ENCODE assay signal across 21 cellular contexts in genomic region chr7:112707655-112708054, GRCh38.
A peak's percentile ranks its signal among the peaks of the same experiment; 100 is the strongest.
DNase-seq lines count a peak whose midpoint lies in the region; ATAC-seq, FAIRE-seq and TF ChIP-seq lines count a peak whose summit lies in the region.
"Had no signal": no experiment of that assay in that cellular context is flagged by ENCODE, and none has a peak within 500 bp of the region (broad histone marks: within the 10 kb centered on the region; RNA-seq: fewer than 3 reads in every experiment).

No MANE protein-coding gene starts in this region.

- ATAC-seq in GM21360 (IDR thresholded peaks at IDR 0.05; ENCODE audit: unreplicated experiment), result peak; percentile 76
- ATAC-seq in HG03432 (IDR thresholded peaks at IDR 0.05; ENCODE audit: unreplicated experiment), result peak; percentile 70
- no peak for ATAC-seq in HG02981 (IDR thresholded peaks at IDR 0.05; ENCODE audit: unreplicated experiment)
- ATAC-seq in HG03521 (IDR thresholded peaks at IDR 0.05; ENCODE audit: unreplicated experiment), result no peak
- ATAC-seq: activated CD8-positive, alpha-beta T cell treated with anti-CD3 and anti-CD28 coated beads for 36 hours; activated T-cell treated with anti-CD3 and anti-CD28 coated beads, Interleukin-2, amount 50 U/mL, for 4 hours; naive thymus-derived CD8-positive, alpha-beta T cell; stimulated activated naive CD8-positive, alpha-beta T cell treated with anti-CD3 and anti-CD28 coated beads, Interleukin-15, amount 100 ng/mL, for 72 hours; T-helper 17 cell had no signal

- no peak for FAIRE-seq in D721Med (lab: Jason Lieb, UNC)
- FAIRE-seq: K562, keratinocyte had no signal

- DNase-seq in DMS79 (lab: John Stamatoyannopoulos, UW) (peak; percentile 30), NCI-H774 (lab: John Stamatoyannopoulos, UW) (peak; percentile 5), D721Med (ENCODE audit: insufficient read length, low spot score) (no peak)
- no peak for DNase-seq in stimulated activated CD4-positive, alpha-beta T cell treated with anti-CD3 and anti-CD28 coated beads, Interleukin-4, amount 100 ng/mL, for 1 hour
- DNase-seq: activated CD8-positive, alpha-beta T cell treated with anti-CD3 and anti-CD28 coated beads for 36 hours; activated naive CD8-positive, alpha-beta T cell treated with anti-CD3 and anti-CD28 coated beads for 36 hours; activated T-cell treated with anti-CD3 and anti-CD28 coated beads, Interleukin-2, amount 50 U/mL, for 4 hours; HFFc6; hippocampal formation; MV-4-11; naive thymus-derived CD8-positive, alpha-beta T cell; NCI-H2227 treated with DMSO at 0.1 percent for 48 hours; sigmoid colon; stimulated activated naive CD8-positive, alpha-beta T cell treated with anti-CD3 and anti-CD28 coated beads, Interleukin-15, amount 100 ng/mL, for 72 hours; T-helper 17 cell had no signal

- no peak for TF ChIP-seq CTCF in D721Med (IDR thresholded peaks at IDR 0.05; ENCODE audit: insufficient read depth, missing control alignments)

Comparison
In these comparisons a context has a peak if more than half of its experiments do, and no peak if none do; other contexts are left out.
1. DNase-seq: peak in DMS79 (single experiment) and NCI-H774 (single experiment); none in D721Med (single experiment) and stimulated activated CD4-positive, alpha-beta T cell treated with anti-CD3 and anti-CD28 coated beads, Interleukin-4, amount 100 ng/mL, for 1 hour (single experiment).
2. ATAC-seq: peak in GM21360 (single experiment) and HG03432 (single experiment); none in HG02981 (single experiment) and HG03521 (single experiment).